ENCODE assay signal across 1 cellular context in the genomic region with DNA sequence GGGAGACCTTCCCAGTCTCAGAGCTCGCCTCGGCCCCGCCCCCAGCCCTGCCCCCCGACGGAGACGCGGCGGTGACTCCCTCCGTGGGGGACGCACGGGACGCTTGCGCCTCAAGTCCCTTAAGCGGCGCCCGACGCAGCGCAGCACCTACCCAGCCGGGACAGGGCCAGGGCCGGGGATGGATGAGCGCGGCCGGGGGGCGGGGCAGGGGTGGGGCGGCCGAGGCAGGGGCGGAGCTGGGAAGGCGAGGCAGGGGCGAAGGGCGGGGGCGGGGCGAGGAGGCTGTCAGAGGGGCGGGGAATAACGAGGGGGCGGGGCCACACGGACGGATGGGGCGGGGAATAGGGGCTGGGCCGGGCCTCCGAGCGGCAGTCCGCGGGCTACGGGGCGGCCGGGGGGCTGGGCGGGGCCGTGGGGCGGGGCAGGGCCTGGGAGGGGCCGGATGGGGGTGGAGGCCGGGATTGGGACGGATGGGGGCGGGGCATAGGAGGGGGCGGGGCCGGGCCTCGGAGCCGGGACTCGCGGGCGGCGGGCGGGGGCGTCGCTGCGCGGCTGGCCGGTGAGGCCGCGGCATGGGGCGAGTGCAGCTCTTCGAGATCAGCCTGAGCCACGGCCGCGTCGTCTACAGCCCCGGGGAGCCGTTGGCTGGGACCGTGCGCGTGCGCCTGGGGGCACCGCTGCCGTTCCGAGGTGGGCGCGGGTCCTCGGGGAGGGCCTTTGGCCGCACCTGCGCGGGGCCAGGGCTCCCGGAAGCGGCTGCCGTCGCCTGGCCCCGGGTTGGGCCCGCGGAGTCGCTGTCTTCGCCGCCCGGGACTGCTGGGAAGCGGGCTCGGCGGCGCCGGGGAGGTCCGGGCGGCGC.
A peak's percentile ranks its signal among the peaks of the same experiment; 100 is the strongest.
TF ChIP-seq lines count a peak whose summit lies in the region.

A gene with protein sequence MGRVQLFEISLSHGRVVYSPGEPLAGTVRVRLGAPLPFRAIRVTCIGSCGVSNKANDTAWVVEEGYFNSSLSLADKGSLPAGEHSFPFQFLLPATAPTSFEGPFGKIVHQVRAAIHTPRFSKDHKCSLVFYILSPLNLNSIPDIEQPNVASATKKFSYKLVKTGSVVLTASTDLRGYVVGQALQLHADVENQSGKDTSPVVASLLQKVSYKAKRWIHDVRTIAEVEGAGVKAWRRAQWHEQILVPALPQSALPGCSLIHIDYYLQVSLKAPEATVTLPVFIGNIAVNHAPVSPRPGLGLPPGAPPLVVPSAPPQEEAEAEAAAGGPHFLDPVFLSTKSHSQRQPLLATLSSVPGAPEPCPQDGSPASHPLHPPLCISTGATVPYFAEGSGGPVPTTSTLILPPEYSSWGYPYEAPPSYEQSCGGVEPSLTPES (plus strand): TSS at position 541 of the 859 bp plus-strand sequence. CDS start 32 bp downstream, at position 573.

TF ChIP-seq in HepG2, 621 proteins besides CTCF, POLR2A, EP300 and RAD21 (continued from another document and continues in another):
- TF ChIP-seq, protein P1, sequence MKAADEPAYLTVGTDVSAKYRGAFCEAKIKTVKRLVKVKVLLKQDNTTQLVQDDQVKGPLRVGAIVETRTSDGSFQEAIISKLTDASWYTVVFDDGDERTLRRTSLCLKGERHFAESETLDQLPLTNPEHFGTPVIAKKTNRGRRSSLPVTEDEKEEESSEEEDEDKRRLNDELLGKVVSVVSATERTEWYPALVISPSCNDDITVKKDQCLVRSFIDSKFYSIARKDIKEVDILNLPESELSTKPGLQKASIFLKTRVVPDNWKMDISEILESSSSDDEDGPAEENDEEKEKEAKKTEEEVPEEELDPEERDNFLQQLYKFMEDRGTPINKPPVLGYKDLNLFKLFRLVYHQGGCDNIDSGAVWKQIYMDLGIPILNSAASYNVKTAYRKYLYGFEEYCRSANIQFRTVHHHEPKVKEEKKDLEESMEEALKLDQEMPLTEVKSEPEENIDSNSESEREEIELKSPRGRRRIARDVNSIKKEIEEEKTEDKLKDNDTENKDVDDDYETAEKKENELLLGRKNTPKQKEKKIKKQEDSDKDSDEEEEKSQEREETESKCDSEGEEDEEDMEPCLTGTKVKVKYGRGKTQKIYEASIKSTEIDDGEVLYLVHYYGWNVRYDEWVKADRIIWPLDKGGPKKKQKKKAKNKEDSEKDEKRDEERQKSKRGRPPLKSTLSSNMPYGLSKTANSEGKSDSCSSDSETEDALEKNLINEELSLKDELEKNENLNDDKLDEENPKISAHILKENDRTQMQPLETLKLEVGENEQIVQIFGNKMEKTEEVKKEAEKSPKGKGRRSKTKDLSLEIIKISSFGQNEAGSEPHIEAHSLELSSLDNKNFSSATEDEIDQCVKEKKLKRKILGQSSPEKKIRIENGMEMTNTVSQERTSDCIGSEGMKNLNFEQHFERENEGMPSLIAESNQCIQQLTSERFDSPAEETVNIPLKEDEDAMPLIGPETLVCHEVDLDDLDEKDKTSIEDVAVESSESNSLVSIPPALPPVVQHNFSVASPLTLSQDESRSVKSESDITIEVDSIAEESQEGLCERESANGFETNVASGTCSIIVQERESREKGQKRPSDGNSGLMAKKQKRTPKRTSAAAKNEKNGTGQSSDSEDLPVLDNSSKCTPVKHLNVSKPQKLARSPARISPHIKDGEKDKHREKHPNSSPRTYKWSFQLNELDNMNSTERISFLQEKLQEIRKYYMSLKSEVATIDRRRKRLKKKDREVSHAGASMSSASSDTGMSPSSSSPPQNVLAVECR (CRISPR knock-in tag; IDR thresholded peaks at IDR 0.05; ENCODE audit: borderline replicate concordance): peak; percentile 40; the same call in 1 of the 2 replicates
- TF ChIP-seq PHF20 (CRISPR knock-in tag; IDR thresholded peaks at IDR 0.05) (peak; percentile 60), ZFY (CRISPR knock-in tag; IDR thresholded peaks at IDR 0.05) (peak; percentile 87), KAT2B (IDR thresholded peaks at IDR 0.05; ENCODE audit: borderline replicate concordance, low read depth, low read length) (no peak), MBD4 (IDR thresholded peaks at IDR 0.05; ENCODE audit: borderline replicate concordance, low read length) (no peak), RFXAP (CRISPR knock-in tag; IDR thresholded peaks at IDR 0.05; ENCODE audit: borderline replicate concordance) (0 out of 2 replicates have a peak, but pooled peaks have one; percentile 23), ARNT2 (CRISPR knock-in tag; IDR thresholded peaks at IDR 0.05; ENCODE audit: low read depth) (peak; percentile 63; the same call in 1 of the 2 replicates), POLR2G (IDR thresholded peaks at IDR 0.05; ENCODE audit: low read depth, low read length) (peak; percentile 74), ZNF607 (CRISPR knock-in tag; IDR thresholded peaks at IDR 0.05; ENCODE audit: borderline replicate concordance) (0 out of 2 replicates have a peak, but pooled peaks have one; percentile 19), TBX2 (CRISPR knock-in tag; IDR thresholded peaks at IDR 0.05; ENCODE audit: borderline replicate concordance) (peak; percentile 15; the same call in 1 of the 2 replicates), ETV5 (CRISPR knock-in tag; IDR thresholded peaks at IDR 0.05; ENCODE audit: borderline replicate concordance) (0 out of 2 replicates have a peak, but pooled peaks have one; percentile 10), BHLHE40 (IDR thresholded peaks at IDR 0.05; ENCODE audit: low read length) (0 out of 2 replicates have a peak, but pooled peaks have one; percentile 12), ZNF777 (CRISPR knock-in tag; IDR thresholded peaks at IDR 0.05) (no peak), ZNF781 (CRISPR knock-in tag; IDR thresholded peaks at IDR 0.05; ENCODE audit: borderline replicate concordance, not compliant biosample characterization) (no peak), ZNF773 (CRISPR knock-in tag; IDR thresholded peaks at IDR 0.05; ENCODE audit: borderline replicate concordance) (peak; percentile 24; the same call in 1 of the 2 replicates), RFX5 (IDR thresholded peaks at IDR 0.05; ENCODE audit: low read depth, low read length) (no peak), DR1 (CRISPR knock-in tag; IDR thresholded peaks at IDR 0.05) (0 out of 2 replicates have a peak, but pooled peaks have one; percentile 32), KDM2A (CRISPR knock-in tag; IDR thresholded peaks at IDR 0.05; ENCODE audit: borderline replicate concordance, low read depth) (no peak), ZNF292 (CRISPR knock-in tag; IDR thresholded peaks at IDR 0.05; ENCODE audit: borderline replicate concordance, low read depth) (no peak), ZNF547 (CRISPR knock-in tag; IDR thresholded peaks at IDR 0.05) (0 out of 2 replicates have a peak, but pooled peaks have one; percentile 43), MAZ (IDR thresholded peaks at IDR 0.05; ENCODE audit: borderline replicate concordance, low read depth, low read length) (peak; percentile 30; the same call in 1 of the 2 replicates), MAZ (CRISPR knock-in tag; IDR thresholded peaks at IDR 0.05; ENCODE audit: low read depth) (peak; percentile 59; the same call in 1 of the 2 replicates), ZFP37 (CRISPR knock-in tag; IDR thresholded peaks at IDR 0.05; ENCODE audit: borderline replicate concordance) (no peak), GTF2F1 (IDR thresholded peaks at IDR 0.05; ENCODE audit: low read length) (no peak), NFKBIZ (CRISPR knock-in tag; IDR thresholded peaks at IDR 0.05) (no peak), ZNF766 (CRISPR knock-in tag; IDR thresholded peaks at IDR 0.05; ENCODE audit: borderline replicate concordance) (peak; percentile 63; the same call in 1 of the 2 replicates), NFE2L2 (IDR thresholded peaks at IDR 0.05; ENCODE audit: low read length) (no peak), HNRNPLL (IDR thresholded peaks at IDR 0.05; ENCODE audit: low read depth, low read length, poor library complexity, severe bottlenecking) (peak; percentile 87), ZNF776 (CRISPR knock-in tag; IDR thresholded peaks at IDR 0.05) (0 out of 2 replicates have a peak, but pooled peaks have one; percentile 47), ZNF558 (CRISPR knock-in tag; IDR thresholded peaks at IDR 0.05; ENCODE audit: borderline replicate concordance) (peak; percentile 44; the same call in 1 of the 2 replicates), ZNF451 (CRISPR knock-in tag; IDR thresholded peaks at IDR 0.05) (0 out of 2 replicates have a peak, but pooled peaks have one; percentile 31), ZNF333 (CRISPR knock-in tag; IDR thresholded peaks at IDR 0.05; ENCODE audit: borderline replicate concordance) (peak; percentile 34; the same call in 1 of the 2 replicates), FOXK1 (CRISPR knock-in tag; IDR thresholded peaks at IDR 0.05; ENCODE audit: borderline replicate concordance, low read depth) (no peak), YEATS4 (CRISPR knock-in tag; IDR thresholded peaks at IDR 0.05; ENCODE audit: borderline replicate concordance) (peak; percentile 45; the same call in 1 of the 2 replicates), NCOA2 (CRISPR knock-in tag; IDR thresholded peaks at IDR 0.05) (no peak; the same call in 1 of the 2 replicates), SP5 (CRISPR knock-in tag; IDR thresholded peaks at IDR 0.05; ENCODE audit: borderline replicate concordance, low read depth) (no peak), GLI4 (CRISPR knock-in tag; IDR thresholded peaks at IDR 0.05; ENCODE audit: borderline replicate concordance) (0 out of 2 replicates have a peak, but pooled peaks have one; percentile 60)
- TF ChIP-seq, protein P2, sequence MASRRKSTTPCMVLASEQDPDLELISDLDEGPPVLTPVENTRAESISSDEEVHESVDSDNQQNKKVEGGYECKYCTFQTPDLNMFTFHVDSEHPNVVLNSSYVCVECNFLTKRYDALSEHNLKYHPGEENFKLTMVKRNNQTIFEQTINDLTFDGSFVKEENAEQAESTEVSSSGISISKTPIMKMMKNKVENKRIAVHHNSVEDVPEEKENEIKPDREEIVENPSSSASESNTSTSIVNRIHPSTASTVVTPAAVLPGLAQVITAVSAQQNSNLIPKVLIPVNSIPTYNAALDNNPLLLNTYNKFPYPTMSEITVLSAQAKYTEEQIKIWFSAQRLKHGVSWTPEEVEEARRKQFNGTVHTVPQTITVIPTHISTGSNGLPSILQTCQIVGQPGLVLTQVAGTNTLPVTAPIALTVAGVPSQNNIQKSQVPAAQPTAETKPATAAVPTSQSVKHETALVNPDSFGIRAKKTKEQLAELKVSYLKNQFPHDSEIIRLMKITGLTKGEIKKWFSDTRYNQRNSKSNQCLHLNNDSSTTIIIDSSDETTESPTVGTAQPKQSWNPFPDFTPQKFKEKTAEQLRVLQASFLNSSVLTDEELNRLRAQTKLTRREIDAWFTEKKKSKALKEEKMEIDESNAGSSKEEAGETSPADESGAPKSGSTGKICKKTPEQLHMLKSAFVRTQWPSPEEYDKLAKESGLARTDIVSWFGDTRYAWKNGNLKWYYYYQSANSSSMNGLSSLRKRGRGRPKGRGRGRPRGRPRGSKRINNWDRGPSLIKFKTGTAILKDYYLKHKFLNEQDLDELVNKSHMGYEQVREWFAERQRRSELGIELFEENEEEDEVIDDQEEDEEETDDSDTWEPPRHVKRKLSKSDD (CRISPR knock-in tag; IDR thresholded peaks at IDR 0.05; ENCODE audit: low read depth): no peak
- TF ChIP-seq, protein P3, sequence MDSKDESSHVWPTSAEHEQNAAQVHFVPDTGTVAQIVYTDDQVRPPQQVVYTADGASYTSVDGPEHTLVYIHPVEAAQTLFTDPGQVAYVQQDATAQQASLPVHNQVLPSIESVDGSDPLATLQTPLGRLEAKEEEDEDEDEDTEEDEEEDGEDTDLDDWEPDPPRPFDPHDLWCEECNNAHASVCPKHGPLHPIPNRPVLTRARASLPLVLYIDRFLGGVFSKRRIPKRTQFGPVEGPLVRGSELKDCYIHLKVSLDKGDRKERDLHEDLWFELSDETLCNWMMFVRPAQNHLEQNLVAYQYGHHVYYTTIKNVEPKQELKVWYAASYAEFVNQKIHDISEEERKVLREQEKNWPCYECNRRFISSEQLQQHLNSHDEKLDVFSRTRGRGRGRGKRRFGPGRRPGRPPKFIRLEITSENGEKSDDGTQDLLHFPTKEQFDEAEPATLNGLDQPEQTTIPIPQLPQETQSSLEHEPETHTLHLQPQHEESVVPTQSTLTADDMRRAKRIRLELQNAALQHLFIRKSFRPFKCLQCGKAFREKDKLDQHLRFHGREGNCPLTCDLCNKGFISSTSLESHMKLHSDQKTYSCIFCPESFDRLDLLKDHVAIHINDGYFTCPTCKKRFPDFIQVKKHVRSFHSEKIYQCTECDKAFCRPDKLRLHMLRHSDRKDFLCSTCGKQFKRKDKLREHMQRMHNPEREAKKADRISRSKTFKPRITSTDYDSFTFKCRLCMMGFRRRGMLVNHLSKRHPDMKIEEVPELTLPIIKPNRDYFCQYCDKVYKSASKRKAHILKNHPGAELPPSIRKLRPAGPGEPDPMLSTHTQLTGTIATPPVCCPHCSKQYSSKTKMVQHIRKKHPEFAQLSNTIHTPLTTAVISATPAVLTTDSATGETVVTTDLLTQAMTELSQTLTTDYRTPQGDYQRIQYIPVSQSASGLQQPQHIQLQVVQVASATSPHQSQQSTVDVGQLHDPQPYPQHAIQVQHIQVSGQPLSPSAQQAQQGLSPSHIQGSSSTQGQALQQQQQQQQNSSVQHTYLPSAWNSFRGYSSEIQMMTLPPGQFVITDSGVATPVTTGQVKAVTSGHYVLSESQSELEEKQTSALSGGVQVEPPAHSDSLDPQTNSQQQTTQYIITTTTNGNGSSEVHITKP (CRISPR knock-in tag; IDR thresholded peaks at IDR 0.05; ENCODE audit: low read depth): no peak
- TF ChIP-seq, protein P4, sequence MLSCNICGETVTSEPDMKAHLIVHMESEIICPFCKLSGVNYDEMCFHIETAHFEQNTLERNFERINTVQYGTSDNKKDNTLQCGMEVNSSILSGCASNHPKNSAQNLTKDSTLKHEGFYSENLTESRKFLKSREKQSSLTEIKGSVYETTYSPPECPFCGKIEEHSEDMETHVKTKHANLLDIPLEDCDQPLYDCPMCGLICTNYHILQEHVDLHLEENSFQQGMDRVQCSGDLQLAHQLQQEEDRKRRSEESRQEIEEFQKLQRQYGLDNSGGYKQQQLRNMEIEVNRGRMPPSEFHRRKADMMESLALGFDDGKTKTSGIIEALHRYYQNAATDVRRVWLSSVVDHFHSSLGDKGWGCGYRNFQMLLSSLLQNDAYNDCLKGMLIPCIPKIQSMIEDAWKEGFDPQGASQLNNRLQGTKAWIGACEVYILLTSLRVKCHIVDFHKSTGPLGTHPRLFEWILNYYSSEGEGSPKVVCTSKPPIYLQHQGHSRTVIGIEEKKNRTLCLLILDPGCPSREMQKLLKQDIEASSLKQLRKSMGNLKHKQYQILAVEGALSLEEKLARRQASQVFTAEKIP (CRISPR knock-in tag; IDR thresholded peaks at IDR 0.05; ENCODE audit: borderline replicate concordance): no peak
- TF ChIP-seq, protein P5, sequence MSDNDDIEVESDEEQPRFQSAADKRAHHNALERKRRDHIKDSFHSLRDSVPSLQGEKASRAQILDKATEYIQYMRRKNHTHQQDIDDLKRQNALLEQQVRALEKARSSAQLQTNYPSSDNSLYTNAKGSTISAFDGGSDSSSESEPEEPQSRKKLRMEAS (IDR thresholded peaks at IDR 0.05): peak; percentile 70
- TF ChIP-seq, protein P6, sequence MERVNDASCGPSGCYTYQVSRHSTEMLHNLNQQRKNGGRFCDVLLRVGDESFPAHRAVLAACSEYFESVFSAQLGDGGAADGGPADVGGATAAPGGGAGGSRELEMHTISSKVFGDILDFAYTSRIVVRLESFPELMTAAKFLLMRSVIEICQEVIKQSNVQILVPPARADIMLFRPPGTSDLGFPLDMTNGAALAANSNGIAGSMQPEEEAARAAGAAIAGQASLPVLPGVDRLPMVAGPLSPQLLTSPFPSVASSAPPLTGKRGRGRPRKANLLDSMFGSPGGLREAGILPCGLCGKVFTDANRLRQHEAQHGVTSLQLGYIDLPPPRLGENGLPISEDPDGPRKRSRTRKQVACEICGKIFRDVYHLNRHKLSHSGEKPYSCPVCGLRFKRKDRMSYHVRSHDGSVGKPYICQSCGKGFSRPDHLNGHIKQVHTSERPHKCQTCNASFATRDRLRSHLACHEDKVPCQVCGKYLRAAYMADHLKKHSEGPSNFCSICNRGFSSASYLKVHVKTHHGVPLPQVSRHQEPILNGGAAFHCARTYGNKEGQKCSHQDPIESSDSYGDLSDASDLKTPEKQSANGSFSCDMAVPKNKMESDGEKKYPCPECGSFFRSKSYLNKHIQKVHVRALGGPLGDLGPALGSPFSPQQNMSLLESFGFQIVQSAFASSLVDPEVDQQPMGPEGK (CRISPR knock-in tag; IDR thresholded peaks at IDR 0.05): 0 out of 2 replicates have a peak, but pooled peaks have one; percentile 43
